Comparison of ENCODE assay signal across 9 cellular contexts in genomic region chr17:37358098-37358829, GRCh38. TPM values are rescaled to one million over a fixed set of nuclear protein-coding genes. Genes with fewer than 3 reads are reported as not detected.
A peak's percentile ranks its signal among the peaks of the same experiment; 100 is the strongest.
DNase-seq lines count a peak whose midpoint lies in the region; ATAC-seq and TF ChIP-seq lines count a peak whose summit lies in the region.
"Had no signal": no experiment of that assay in that cellular context is flagged by ENCODE, and none has a peak within 500 bp of the region (broad histone marks: within the 10 kb centered on the region; RNA-seq: fewer than 3 reads in every experiment).

No MANE protein-coding gene starts in this region.

- peak; percentile 26 for ATAC-seq in HG02852 (IDR thresholded peaks at IDR 0.05; ENCODE audit: unreplicated experiment)

- DNase-seq in NCI-H187 (lab: John Stamatoyannopoulos, UW) (peak; percentile 6 to 29), NCI-H187 treated with DMSO at 0.1 percent for 48 hours (lab: John Stamatoyannopoulos, UW) (no peak), NCI-H226 (peak; percentile 49), epithelial cell of esophagus (ENCODE audit: low read depth) (peak; percentile 43), mesothelial cell of epicardium (ENCODE audit: low spot score in 2 of 2, unreplicated experiment in 2 of 2) (peak; percentile 49 to 76)
- DNase-seq in activated CD4-positive, alpha-beta memory T cell treated with anti-CD3 and anti-CD28 coated beads for 36 hours = peak; percentile 65
- DNase-seq in stimulated activated CD8-positive, alpha-beta memory T cell treated with anti-CD3 and anti-CD28 coated beads, Interleukin-4, amount 100 ng/mL, for 48 hours = peak; percentile 66

- intact Hi-C loops in activated CD4-positive, alpha-beta memory T cell treated with anti-CD3 and anti-CD28 coated beads for 36 hours (cut with micrococcal nuclease) = loop anchor here (5.0 kb wide), 1 partner anchor 636 kb away; no protein-coding TSS in a partner anchor

- H3K36me3 Mint-ChIP-seq in activated CD4-positive, alpha-beta memory T cell treated with anti-CD3 and anti-CD28 coated beads for 36 hours = peaks cover 3% of the 10 kb centered on the region
- H3K36me3 Mint-ChIP-seq in mesothelial cell of epicardium = no peaks in the 10 kb centered on the region

- H3K27ac Mint-ChIP-seq in activated CD4-positive, alpha-beta memory T cell treated with anti-CD3 and anti-CD28 coated beads for 36 hours = peak overlapping the region; percentile 82
- H3K27ac Mint-ChIP-seq in mesothelial cell of epicardium = peak overlapping the region; percentile 87

- H3K9me3 Mint-ChIP-seq in activated CD4-positive, alpha-beta memory T cell treated with anti-CD3 and anti-CD28 coated beads for 36 hours = no peaks in the 10 kb centered on the region
- no peaks in the 10 kb centered on the region for H3K9me3 Mint-ChIP-seq in mesothelial cell of epicardium

- POLR2A ChIA-PET in activated CD4-positive, alpha-beta memory T cell treated with anti-CD3 and anti-CD28 coated beads for 36 hours (lab: Charles Lee) = interaction anchor here (1.0 to 1.9 kb wide), 7 partner anchors 11 to 131 kb away, joined by 3 to 10 read pairs (median 4); partner anchors contain the start of gene DUSP14

- H3K4me1 Mint-ChIP-seq in activated CD4-positive, alpha-beta memory T cell treated with anti-CD3 and anti-CD28 coated beads for 36 hours (ENCODE audit: low read depth) = peaks cover 23% of the 10 kb centered on the region
- peaks cover 47% of the 10 kb centered on the region for H3K4me1 Mint-ChIP-seq in mesothelial cell of epicardium

- CTCF ChIA-PET in activated CD4-positive, alpha-beta memory T cell treated with anti-CD3 and anti-CD28 coated beads for 36 hours (lab: Charles Lee) = interaction anchor here (0.7 to 2.7 kb wide), 4 partner anchors 9 to 72 kb away, joined by 3 to 39 read pairs (median 4); no protein-coding TSS in a partner anchor

- H3K4me3 ChIP-seq in epithelial cell of esophagus (ENCODE audit: low read length) = peak overlapping the region; percentile 93

- H3K27me3 Mint-ChIP-seq in activated CD4-positive, alpha-beta memory T cell treated with anti-CD3 and anti-CD28 coated beads for 36 hours = no peaks in the 10 kb centered on the region
- H3K27me3 Mint-ChIP-seq in mesothelial cell of epicardium (ENCODE audit: low read depth) = no peaks in the 10 kb centered on the region

- no peak for TF ChIP-seq CTCF in epithelial cell of esophagus (IDR thresholded peaks at IDR 0.05; ENCODE audit: insufficient read depth, low read depth, low read length, missing control alignments)
- TF ChIP-seq CTCF in mesothelial cell of epicardium (IDR thresholded peaks at IDR 0.05; ENCODE audit: unreplicated experiment) = no peak

- peak overlapping the region; percentile 95 for H3K4me3 Mint-ChIP-seq in activated CD4-positive, alpha-beta memory T cell treated with anti-CD3 and anti-CD28 coated beads for 36 hours
- H3K4me3 Mint-ChIP-seq in mesothelial cell of epicardium = peak overlapping the region; percentile 84

RNA-seq across cellular contexts. Expression of gene C17orf78, which starts 17.5 kb away (rescaled TPM):
- not detected for total RNA-seq in activated CD4-positive, alpha-beta memory T cell treated with anti-CD3 and anti-CD28 coated beads for 36 hours
- not detected in 3 replicates for total RNA-seq in mesothelial cell of epicardium
- total RNA-seq: subcutaneous adipose tissue had no signal

RNA-seq across cellular contexts. Expression of gene ACACA, which starts 48.4 kb away (rescaled TPM):
- 10 to 100 TPM; 58.2 to 64.4 TPM for total RNA-seq in activated CD4-positive, alpha-beta memory T cell treated with anti-CD3 and anti-CD28 coated beads for 36 hours
- 124 to 132 TPM (median 127 TPM) in 3 replicates for total RNA-seq in mesothelial cell of epicardium

RNA-seq across cellular contexts. Expression of gene TADA2A, which starts 48.4 kb away (rescaled TPM):
- 10 to 100 TPM; 35.8 to 36.5 TPM for total RNA-seq in activated CD4-positive, alpha-beta memory T cell treated with anti-CD3 and anti-CD28 coated beads for 36 hours
- total RNA-seq in mesothelial cell of epicardium = 25.2 to 28.9 TPM (median 26.8 TPM) in 3 replicates
